In genomic region chr5:130316971-130317421, GRCh38 we compare ENCODE assay signal across 18 cellular contexts.
DNase-seq lines count a peak whose midpoint lies in the region; ATAC-seq, FAIRE-seq and TF ChIP-seq lines count a peak whose summit lies in the region.
"Had no signal": no experiment of that assay in that cellular context is flagged by ENCODE, and none has a peak within 500 bp of the region (broad histone marks: within the 10 kb centered on the region; RNA-seq: fewer than 3 reads in every experiment).

No MANE protein-coding gene starts in this region.

- H3K4me1 ChIP-seq in keratinocyte (ENCODE audit: control insufficient read depth, extremely low read depth, insufficient read depth, low read length): no peaks in the 10 kb centered on the region

- peaks cover 4% of the 10 kb centered on the region for H3K9me3 ChIP-seq in keratinocyte (ENCODE audit: control insufficient read depth, low read depth, low read length)

- no peak overlapping the region for H3K9ac ChIP-seq in keratinocyte (ENCODE audit: control insufficient read depth, extremely low read depth, insufficient read depth, low read length)

- no peak for TF ChIP-seq POLR2A in GM18505 (IDR thresholded peaks at IDR 0.05; ENCODE audit: borderline replicate concordance, extremely low read depth, insufficient read depth, insufficient read length)

- H3K9me1 ChIP-seq in keratinocyte (ENCODE audit: control insufficient read depth, extremely low read depth, insufficient read depth, low read length): no peaks in the 10 kb centered on the region

- H3K36me3 ChIP-seq in keratinocyte (ENCODE audit: control insufficient read depth in 2 of 2, extremely low read depth in 1 of 2, insufficient read depth in 2 of 2, low read length in 2 of 2): no peaks in the 10 kb centered on the region

- H2AFZ ChIP-seq in keratinocyte (ENCODE audit: control insufficient read depth, low read length): peak overlapping the region; percentile 12

- CTCF ChIA-PET in RWPE1 (lab: Yijun Ruan, JAX): no interaction called here

- dilution Hi-C loops in keratinocyte (cut with MboI; ENCODE audit: extremely low pct_ligation_motif_present, low sequenced_read_pairs): no loop called here

- H3K27ac ChIP-seq in keratinocyte (ENCODE audit: control insufficient read depth, insufficient read depth, low read length) (no peak overlapping the region), RWPE1 (no peak overlapping the region)

- no peaks in the 10 kb centered on the region for H3K27me3 ChIP-seq in keratinocyte (ENCODE audit: control insufficient read depth, extremely low read depth, insufficient read depth, low read length)

- no peaks in the 10 kb centered on the region for H4K20me1 ChIP-seq in keratinocyte (ENCODE audit: control insufficient read depth, extremely low read depth, insufficient read depth, low read length)

- no peak for FAIRE-seq in keratinocyte (lab: Jason Lieb, UNC)
- FAIRE-seq: endometrium, urothelium cell line had no signal

- POLR2A ChIA-PET in RWPE1 (lab: Yijun Ruan, JAX; ENCODE audit: low non-redundant PET): no interaction called here

- no peak for DNase-seq in keratinocyte (ENCODE audit: low read depth, low spot score)
- DNase-seq in RWPE1 (ENCODE audit: low spot score): no peak
- no peak for DNase-seq in Ammon's horn (ENCODE audit: low spot score)
- no peak for DNase-seq in NCI-H2227 treated with DMSO at 0.1 percent for 48 hours (lab: John Stamatoyannopoulos, UW)
- no peak for DNase-seq in left lobe of liver (ENCODE audit: low spot score)
- DNase-seq: activated CD4-positive, alpha-beta T cell treated with anti-CD3 and anti-CD28 coated beads for 1 hour; activated T-cell treated with anti-CD3 and anti-CD28 coated beads, Interleukin-2, amount 50 U/mL, for 4 hours; aorta; DMS153; hypothalamus; Karpas-422; PC-3; posterior cingulate gyrus had no signal

- no peak for TF ChIP-seq CTCF in keratinocyte (optimal IDR thresholded peaks at IDR 0.05 in 1 of 3, IDR thresholded peaks at IDR 0.05 in 1 of 3, conservative IDR thresholded peaks at IDR 0.05 in 1 of 3; ENCODE audit: extremely low read depth in 1 of 3, insufficient read depth in 2 of 3, low read length in 3 of 3)
- TF ChIP-seq CTCF in RWPE1 (conservative IDR thresholded peaks at IDR 0.05; ENCODE audit: low read depth): no peak

- peak; percentile 58 for ATAC-seq in GM18505 (IDR thresholded peaks at IDR 0.05; ENCODE audit: unreplicated experiment)
- ATAC-seq in GM21576 (IDR thresholded peaks at IDR 0.05; ENCODE audit: unreplicated experiment): peak; percentile 46
- ATAC-seq in HG03432 (IDR thresholded peaks at IDR 0.05; ENCODE audit: unreplicated experiment): peak; percentile 71
- no peak for ATAC-seq in left lobe of liver
- ATAC-seq: activated T-cell treated with anti-CD3 and anti-CD28 coated beads, Interleukin-2, amount 50 U/mL, for 4 hours; PC-3 had no signal

- no peak overlapping the region for H3K4me2 ChIP-seq in keratinocyte (ENCODE audit: control insufficient read depth, extremely low read depth, insufficient read depth, low read depth, low read length)

- no peak overlapping the region for H3K4me3 ChIP-seq in keratinocyte (ENCODE audit: control insufficient read depth in 2 of 3, extremely low read depth in 1 of 3, insufficient read depth in 2 of 3, low read depth in 1 of 3, low read length in 3 of 3)

- H3K79me2 ChIP-seq in keratinocyte (ENCODE audit: control insufficient read depth, insufficient read depth, low read length): no peaks in the 10 kb centered on the region
